In the genomic region with DNA sequence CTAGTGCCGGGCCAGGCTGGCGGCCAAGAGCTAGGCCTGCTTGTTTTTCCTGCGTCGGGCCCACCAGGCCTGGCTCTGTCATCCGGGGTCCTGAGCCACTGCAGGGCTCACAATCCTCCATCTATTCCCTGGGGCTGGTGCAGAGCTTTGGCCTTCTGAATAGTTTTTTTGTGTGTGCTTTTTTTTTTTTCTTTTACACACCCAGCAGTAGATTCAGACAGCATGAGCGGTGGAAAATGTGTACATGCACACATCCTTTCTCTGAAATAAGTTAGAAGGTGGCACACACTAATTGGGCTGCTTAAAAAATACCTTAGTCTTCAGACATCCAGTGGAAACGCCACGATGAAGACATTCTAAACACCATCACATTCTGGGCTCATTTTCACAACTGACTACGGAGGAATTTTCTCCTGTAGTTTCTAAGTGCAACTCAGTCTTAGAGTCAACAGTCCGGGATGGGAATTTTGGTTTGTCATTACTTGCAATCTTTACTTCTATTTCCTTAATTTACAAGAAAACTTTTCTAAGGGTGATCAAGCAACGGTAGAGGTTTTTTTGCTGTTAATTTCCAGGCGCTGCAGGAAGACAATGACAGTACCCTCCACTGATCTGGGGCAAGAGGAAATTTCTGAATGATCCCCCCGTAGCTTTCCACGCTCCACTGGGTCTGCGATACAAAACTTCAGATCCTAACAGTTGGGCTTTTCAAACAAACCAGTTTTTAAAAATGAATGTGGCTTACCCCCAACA, we compare ENCODE assay signal across 8 cellular contexts. TPM values are rescaled to one million over a fixed set of nuclear protein-coding genes. Genes with fewer than 3 reads are reported as not detected.
A peak's percentile ranks its signal among the peaks of the same experiment; 100 is the strongest.
DNase-seq lines count a peak whose midpoint lies in the region; ATAC-seq, FAIRE-seq and TF ChIP-seq lines count a peak whose summit lies in the region.

No MANE protein-coding gene starts in this region.

- H3K36me3 ChIP-seq in left ventricle myocardium inferior = peaks cover 35% of the 10 kb centered on the region
- H3K36me3 ChIP-seq in adipocyte (ENCODE audit: control insufficient read depth, insufficient read depth, low read length, severe bottlenecking) = peaks cover 23% of the 10 kb centered on the region
- peaks cover 4 to 14% of the 10 kb centered on the region in 2 experiments for H3K36me3 ChIP-seq in keratinocyte (ENCODE audit: control insufficient read depth in 2 of 2, extremely low read depth in 1 of 2, insufficient read depth in 2 of 2, low read length in 2 of 2)

- H3K79me2 ChIP-seq in keratinocyte (ENCODE audit: control insufficient read depth, insufficient read depth, low read length) = peaks cover 26% of the 10 kb centered on the region

- no peak for ATAC-seq in left ventricle myocardium superior

- no peak for FAIRE-seq in keratinocyte (lab: Jason Lieb, UNC)

- no peaks in the 10 kb centered on the region for H3K9me3 ChIP-seq in left ventricle myocardium inferior (replicated peaks)
- no peaks in the 10 kb centered on the region for H3K9me3 ChIP-seq in adipocyte (ENCODE audit: control insufficient read depth, low read length)
- H3K9me3 ChIP-seq in keratinocyte (ENCODE audit: control insufficient read depth, low read depth, low read length) = no peaks in the 10 kb centered on the region

- no peaks in the 10 kb centered on the region for H3K27me3 ChIP-seq in left ventricle myocardium inferior (ENCODE audit: low read depth)
- H3K27me3 ChIP-seq in adipocyte (replicated peaks; ENCODE audit: control insufficient read depth, insufficient read depth, low read length) = no peaks in the 10 kb centered on the region
- H3K27me3 ChIP-seq in keratinocyte (ENCODE audit: control insufficient read depth, extremely low read depth, insufficient read depth, low read length) = no peaks in the 10 kb centered on the region

- dilution Hi-C loops in keratinocyte (cut with MboI; ENCODE audit: extremely low pct_ligation_motif_present, low sequenced_read_pairs) = no loop called here

- DNase-seq in left ventricle myocardium inferior = no peak
- no peak for DNase-seq in left ventricle myocardium superior
- DNase-seq in adipocyte (ENCODE audit: low read depth) = peak; percentile 67
- no peak for DNase-seq in keratinocyte (ENCODE audit: low read depth, low spot score)
- DNase-seq in superior temporal gyrus (ENCODE audit: extremely low spot score) = peak; percentile 73
- DNase-seq in NCI-H1436 (lab: John Stamatoyannopoulos, UW) = no peak
- no peak for DNase-seq in occipital lobe (lab: John Stamatoyannopoulos, UW)
- DNase-seq in NCI-H774 (lab: John Stamatoyannopoulos, UW) = no peak

- intact Hi-C loops in left ventricle myocardium inferior (cut with micrococcal nuclease) = loop anchor here (10.0 kb wide), 2 partner anchors 86 to 276 kb away; no protein-coding TSS in a partner anchor
- intact Hi-C loops in left ventricle myocardium superior (cut with micrococcal nuclease) = loop anchor here (10.0 kb wide), 4 partner anchors 86 to 366 kb away; no protein-coding TSS in a partner anchor

- H3K4me1 ChIP-seq in left ventricle myocardium inferior (peaks cover 97% of the 10 kb centered on the region), adipocyte (ENCODE audit: control insufficient read depth, insufficient read depth, low read length) (peaks cover 45% of the 10 kb centered on the region), keratinocyte (ENCODE audit: control insufficient read depth, extremely low read depth, insufficient read depth, low read length) (peaks cover 44% of the 10 kb centered on the region)

- H3K9me1 ChIP-seq in keratinocyte (ENCODE audit: control insufficient read depth, extremely low read depth, insufficient read depth, low read length) = no peaks in the 10 kb centered on the region

- H4K20me1 ChIP-seq in keratinocyte (ENCODE audit: control insufficient read depth, extremely low read depth, insufficient read depth, low read length) = peaks cover 10% of the 10 kb centered on the region

- TF ChIP-seq CTCF in left ventricle myocardium inferior (IDR thresholded peaks at IDR 0.05; ENCODE audit: borderline replicate concordance) (no peak), keratinocyte (optimal IDR thresholded peaks at IDR 0.05 in 1 of 3, IDR thresholded peaks at IDR 0.05 in 1 of 3, conservative IDR thresholded peaks at IDR 0.05 in 1 of 3; ENCODE audit: extremely low read depth in 1 of 3, insufficient read depth in 2 of 3, low read length in 3 of 3) (no peak)

- peak overlapping the region; percentile 99 for H3K27ac ChIP-seq in left ventricle myocardium inferior (replicated peaks)
- H3K27ac ChIP-seq in keratinocyte (ENCODE audit: control insufficient read depth, insufficient read depth, low read length) = peak overlapping the region; percentile 89

- no peak overlapping the region for H2AFZ ChIP-seq in keratinocyte (ENCODE audit: control insufficient read depth, low read length)

- H3K4me2 ChIP-seq in keratinocyte (ENCODE audit: control insufficient read depth, extremely low read depth, insufficient read depth, low read depth, low read length) = peak overlapping the region; percentile 87

- H3K9ac ChIP-seq in adipocyte (ENCODE audit: low read length) (peak overlapping the region; percentile 99), keratinocyte (ENCODE audit: control insufficient read depth, extremely low read depth, insufficient read depth, low read length) (peak overlapping the region; percentile 94)

- H3K4me3 ChIP-seq in left ventricle myocardium inferior (peak overlapping the region; percentile 94), adipocyte (ENCODE audit: low read length) (peak overlapping the region; percentile 91), keratinocyte (ENCODE audit: control insufficient read depth in 2 of 3, extremely low read depth in 1 of 3, insufficient read depth in 2 of 3, low read depth in 1 of 3, low read length in 3 of 3) (peak overlapping the region; percentile 37 to 87 (median 57))

RNA-seq across cellular contexts. Expression of gene ZFP36L2, which starts 6.0 kb away (rescaled TPM):
- total RNA-seq in left ventricle myocardium inferior (48.5 TPM), left ventricle myocardium superior (55.0 TPM), occipital lobe (2.5 TPM)
- polyA plus RNA-seq in keratinocyte = 27.1 to 52.4 TPM (median 48.5 TPM) in 3 replicates
- 190 TPM for polyA plus RNA-seq in keratinocyte (2011; ENCODE audit: low read depth)
- 38.1 and 45.1 TPM in 2 replicates for polyA plus RNA-seq in keratinocyte (2011; cell fraction: cytosol; rRNA removed)
- polyA plus RNA-seq in keratinocyte (2011; cell fraction: nucleus; rRNA removed) = 77.7 and 84.9 TPM in 2 replicates
- polyA plus RNA-seq in keratinocyte (2012; ENCODE audit: low replicate concordance) = 151 and 162 TPM in 2 replicates
- polyA minus RNA-seq in keratinocyte = 7.8 to 24.2 TPM (median 16.0 TPM) in 3 replicates
- polyA minus RNA-seq in keratinocyte (2011; cell fraction: cytosol; rRNA and poly(A)+ RNA removed) = 89.6 TPM
- 50.5 and 70.1 TPM in 2 replicates for polyA minus RNA-seq in keratinocyte (2011; cell fraction: nucleus; rRNA and poly(A)+ RNA removed)

Comparison
In these comparisons a context has a peak if more than half of its experiments do, and no peak if none do; other contexts are left out.
1. DNase-seq: peak in adipocyte (single experiment) and superior temporal gyrus (single experiment); none in left ventricle myocardium inferior (single experiment), left ventricle myocardium superior (single experiment), keratinocyte (single experiment), NCI-H1436 (single experiment), occipital lobe (single experiment) and NCI-H774 (single experiment).
2. RNA of gene ZFP36L2, which starts 6.0 kb away (total RNA-seq): 55.0 TPM in left ventricle myocardium superior (single experiment) and 48.5 TPM in left ventricle myocardium inferior (single experiment); 2.5 TPM in occipital lobe (single experiment); every median in the first group is over 10 times any median in the second.
3. Peak in every context shown above with its lines, with median percentiles within 50 percentile points of each other: H3K4me3 ChIP-seq.